ENCODE assay signal across 25 cellular contexts in the genomic region with DNA sequence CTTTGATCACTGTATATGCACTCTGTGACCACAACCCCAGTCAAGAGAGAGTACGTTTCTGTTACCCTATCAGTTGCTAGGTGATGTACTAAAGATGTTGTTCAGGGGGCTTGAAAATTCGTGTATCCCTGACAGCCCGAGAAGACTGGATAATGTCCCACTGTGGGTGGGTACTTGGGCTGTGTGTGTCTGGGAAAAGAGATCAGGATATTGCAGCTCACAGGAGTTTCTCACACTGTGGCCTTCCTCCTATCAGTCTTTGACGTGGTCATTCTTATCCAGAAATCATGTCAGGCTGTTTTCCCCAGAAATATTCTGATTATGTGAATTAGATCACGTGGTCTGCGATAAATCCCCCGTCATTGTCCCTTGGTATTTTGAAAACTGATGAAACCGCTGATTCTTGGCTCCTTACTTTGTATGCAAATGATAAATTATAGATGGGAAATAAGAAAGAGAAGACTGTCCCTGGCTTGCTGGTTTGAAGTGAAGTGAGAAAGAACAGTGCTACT.
"Had no signal": no experiment of that assay in that cellular context is flagged by ENCODE, and none has a peak within 500 bp of the region (broad histone marks: within the 10 kb centered on the region; RNA-seq: fewer than 3 reads in every experiment).

No MANE protein-coding gene starts in this region.

- H3K27me3 ChIP-seq: cardiac muscle cell had no signal

- H3K4me3 ChIP-seq: cardiac muscle cell, PC-9, SK-N-MC had no signal

- H3K27ac ChIP-seq: cardiac muscle cell, PC-9, RWPE1, SK-N-MC had no signal

- DNase-seq: activated CD4-positive, alpha-beta T cell treated with anti-CD3 and anti-CD28 coated beads for 36 hours; activated CD4-positive, alpha-beta T cell treated with anti-CD3 and anti-CD28 coated beads, Interleukin-2, amount 10 ng/mL, durations not matched to agents 7 days and 5 days; activated CD4-positive, alpha-beta T cell treated with anti-CD3 and anti-CD28 coated beads, Interleukin-2, amount 50 U/mL, for 48 hours; activated CD8-positive, alpha-beta T cell treated with anti-CD3 and anti-CD28 coated beads, Interleukin-2, amount 10 ng/mL, durations not matched to agents 7 days and 5 days; activated gamma-delta T cell; activated naive CD4-positive, alpha-beta T cell treated with anti-CD3 and anti-CD28 coated beads for 36 hours; activated T-cell treated with anti-CD3 and anti-CD28 coated beads, Interleukin-2, amount 50 U/mL, for 24 hours; anterior cingulate cortex; NCI-H1092 treated with DMSO at 0.1 percent for 48 hours; NCI-H146; NCI-H187; NCI-H2029 treated with DMSO at 0.1 percent for 48 hours; NCI-H2107; NCI-H2171; NCI-H510A; NCI-H526; NCI-H748 treated with DMSO at 0.1 percent for 48 hours; PC-9; Right ventricle myocardium superior had no signal

- ATAC-seq: activated CD4-positive, alpha-beta T cell treated with anti-CD3 and anti-CD28 coated beads for 36 hours; activated CD4-positive, CD25-positive, alpha-beta regulatory T cell treated with anti-CD3 and anti-CD28 coated beads, Interleukin-2, amount 50 U/mL, for 24 hours; activated CD8-positive, alpha-beta T cell treated with anti-CD3 and anti-CD28 coated beads, Interleukin-2, amount 10 ng/mL, durations not matched to agents 7 days and 5 days; activated naive CD4-positive, alpha-beta T cell treated with anti-CD3 and anti-CD28 coated beads, Interleukin-2, amount 50 U/mL, for 72 hours; WTC11 had no signal
